22 cellular contexts compared by ENCODE assay signal in genomic region chr1:6322161-6322560, GRCh38.
DNase-seq lines count a peak whose midpoint lies in the region; ATAC-seq, FAIRE-seq and TF ChIP-seq lines count a peak whose summit lies in the region.
"Had no signal": no experiment of that assay in that cellular context is flagged by ENCODE, and none has a peak within 500 bp of the region (broad histone marks: within the 10 kb centered on the region; RNA-seq: fewer than 3 reads in every experiment).

No MANE protein-coding gene starts in this region.

- POLR2A ChIA-PET in RWPE1 (lab: Yijun Ruan, JAX; ENCODE audit: low non-redundant PET): no interaction called here

- no peak overlapping the region for H3K27ac ChIP-seq in BLaER1
- peak overlapping the region; percentile 28 for H3K27ac ChIP-seq in RWPE1
- no peak overlapping the region for H3K27ac ChIP-seq in left lung
- H3K27ac ChIP-seq: 22Rv1, HL-60 had no signal

- no peak overlapping the region for H3K27ac Mint-ChIP-seq in natural killer cell treated with Interleukin-12 subunit alpha and Interleukin-12 subunit beta and Interleukin-15 and Interleukin-18, amount 100 ng/mL, for 72 hours
- no peak overlapping the region for H3K27ac Mint-ChIP-seq in activated CD8-positive, alpha-beta memory T cell treated with anti-CD3 and anti-CD28 coated beads, Interleukin-2, amount 10 ng/mL, durations not matched to agents 7 days and 5 days
- H3K27ac Mint-ChIP-seq: B cell had no signal

- ATAC-seq in left lung: peak; percentile 53
- ATAC-seq in natural killer cell treated with Interleukin-12 subunit alpha and Interleukin-12 subunit beta and Interleukin-15 and Interleukin-18, amount 100 ng/mL, for 72 hours: no peak
- ATAC-seq in activated CD8-positive, alpha-beta memory T cell treated with anti-CD3 and anti-CD28 coated beads, Interleukin-2, amount 10 ng/mL, durations not matched to agents 7 days and 5 days: no peak
- ATAC-seq: HCT116 had no signal

- H3K27me3 ChIP-seq in BLaER1 (no peaks in the 10 kb centered on the region), left lung (no peaks in the 10 kb centered on the region)

- peak overlapping the region; percentile 40; the same call in 1 of the 2 replicates for H3K4me2 ChIP-seq in BLaER1

- DNase-seq in RWPE1 (ENCODE audit: low spot score) (no peak), left lung (no peak), renal cortical epithelial cell (ENCODE audit: low read depth) (peak; percentile 7), midbrain (lab: John Stamatoyannopoulos, UW) (no peak), GM12891 (ENCODE audit: insufficient read length, low spot score) (no peak)
- DNase-seq in natural killer cell treated with Interleukin-12 subunit alpha and Interleukin-12 subunit beta and Interleukin-15 and Interleukin-18, amount 100 ng/mL, for 72 hours (ENCODE audit: low spot score): no peak
- DNase-seq in activated CD8-positive, alpha-beta memory T cell treated with anti-CD3 and anti-CD28 coated beads, Interleukin-2, amount 10 ng/mL, durations not matched to agents 7 days and 5 days: no peak
- DNase-seq: Karpas-422, NCI-H1092, NCI-H1417 treated with DMSO at 0.1 percent for 48 hours, NCI-H1694 treated with DMSO at 0.1 percent for 48 hours, NCI-H2081, NCI-H2227 treated with DMSO at 0.1 percent for 48 hours, NCI-H526 treated with DMSO at 0.1 percent for 48 hours, RPMI8226, SHP77 had no signal

- H3K4me1 ChIP-seq in BLaER1: peaks cover 15% of the 10 kb centered on the region; the same call in 1 of the 2 replicates
- no peaks in the 10 kb centered on the region for H3K4me1 ChIP-seq in left lung

- peaks cover 0 to 5% of the 10 kb centered on the region in 2 donors for H3K4me1 Mint-ChIP-seq in natural killer cell treated with Interleukin-12 subunit alpha and Interleukin-12 subunit beta and Interleukin-15 and Interleukin-18, amount 100 ng/mL, for 72 hours (ENCODE audit: low read depth in 2 of 2)
- H3K4me1 Mint-ChIP-seq in activated CD8-positive, alpha-beta memory T cell treated with anti-CD3 and anti-CD28 coated beads, Interleukin-2, amount 10 ng/mL, durations not matched to agents 7 days and 5 days: peaks cover 2% of the 10 kb centered on the region
- H3K4me1 Mint-ChIP-seq: B cell had no signal

- no peaks in the 10 kb centered on the region; the same call in 1 of the 2 replicates for H4K20me1 ChIP-seq in BLaER1

- no peak for FAIRE-seq in GM12891 (lab: Jason Lieb, UNC)
- FAIRE-seq: D721Med had no signal

- H3K36me3 Mint-ChIP-seq in natural killer cell treated with Interleukin-12 subunit alpha and Interleukin-12 subunit beta and Interleukin-15 and Interleukin-18, amount 100 ng/mL, for 72 hours: no peaks in the 10 kb centered on the region
- H3K36me3 Mint-ChIP-seq in activated CD8-positive, alpha-beta memory T cell treated with anti-CD3 and anti-CD28 coated beads, Interleukin-2, amount 10 ng/mL, durations not matched to agents 7 days and 5 days: peaks cover 5% of the 10 kb centered on the region

- CTCF ChIA-PET in RWPE1 (lab: Yijun Ruan, JAX): no interaction called here
- CTCF ChIA-PET in activated CD8-positive, alpha-beta memory T cell treated with anti-CD3 and anti-CD28 coated beads, Interleukin-2, amount 10 ng/mL, durations not matched to agents 7 days and 5 days (lab: Charles Lee): no interaction called here

- H3K4me3 ChIP-seq in BLaER1: no peak overlapping the region
- no peak overlapping the region for H3K4me3 ChIP-seq in left lung

- no peak overlapping the region for H3K4me3 Mint-ChIP-seq in natural killer cell treated with Interleukin-12 subunit alpha and Interleukin-12 subunit beta and Interleukin-15 and Interleukin-18, amount 100 ng/mL, for 72 hours
- no peak overlapping the region for H3K4me3 Mint-ChIP-seq in activated CD8-positive, alpha-beta memory T cell treated with anti-CD3 and anti-CD28 coated beads, Interleukin-2, amount 10 ng/mL, durations not matched to agents 7 days and 5 days
- H3K4me3 Mint-ChIP-seq: B cell had no signal

- intact Hi-C loops in left lung (cut with DNase I): no loop called here

- peaks cover 78% of the 10 kb centered on the region for H3K36me3 ChIP-seq in BLaER1
- peaks cover 0 to 24% of the 10 kb centered on the region in 2 donors for H3K36me3 ChIP-seq in left lung

- TF ChIP-seq POLR2A in GM12891 (IDR thresholded peaks at IDR 0.05; ENCODE audit: low read depth, low read length): no peak

- H3K9me3 ChIP-seq in BLaER1: no peaks in the 10 kb centered on the region
- no peaks in the 10 kb centered on the region for H3K9me3 ChIP-seq in left lung

- TF ChIP-seq CTCF in RWPE1 (conservative IDR thresholded peaks at IDR 0.05; ENCODE audit: low read depth) (no peak), left lung (IDR thresholded peaks at IDR 0.05) (no peak)

- no peaks in the 10 kb centered on the region for H3K27me3 Mint-ChIP-seq in natural killer cell treated with Interleukin-12 subunit alpha and Interleukin-12 subunit beta and Interleukin-15 and Interleukin-18, amount 100 ng/mL, for 72 hours
- no peaks in the 10 kb centered on the region for H3K27me3 Mint-ChIP-seq in activated CD8-positive, alpha-beta memory T cell treated with anti-CD3 and anti-CD28 coated beads, Interleukin-2, amount 10 ng/mL, durations not matched to agents 7 days and 5 days
- H3K27me3 Mint-ChIP-seq: B cell had no signal

- H3K9ac ChIP-seq in BLaER1: no peak overlapping the region

- no peaks in the 10 kb centered on the region for H3K9me3 Mint-ChIP-seq in natural killer cell treated with Interleukin-12 subunit alpha and Interleukin-12 subunit beta and Interleukin-15 and Interleukin-18, amount 100 ng/mL, for 72 hours
- H3K9me3 Mint-ChIP-seq in activated CD8-positive, alpha-beta memory T cell treated with anti-CD3 and anti-CD28 coated beads, Interleukin-2, amount 10 ng/mL, durations not matched to agents 7 days and 5 days (ENCODE audit: low read depth): no peaks in the 10 kb centered on the region

TF ChIP-seq in GM12891, 5 proteins besides CTCF, POLR2A, EP300 and RAD21:
- TF ChIP-seq SPI1 (IDR thresholded peaks at IDR 0.05; ENCODE audit: low read depth, low read length) (no peak), TAF1 (IDR thresholded peaks at IDR 0.05; ENCODE audit: low read depth, low read length) (no peak), POU2F2 (IDR thresholded peaks at IDR 0.05; ENCODE audit: low read depth, low read length) (no peak), PAX5 (IDR thresholded peaks at IDR 0.05; ENCODE audit: insufficient read depth, low read length, severe bottlenecking) (no peak), POLR2AphosphoS5 (IDR thresholded peaks at IDR 0.05; ENCODE audit: low read depth, low read length) (no peak)
